Comparison of ENCODE assay signal across 9 cellular contexts in the genomic region with DNA sequence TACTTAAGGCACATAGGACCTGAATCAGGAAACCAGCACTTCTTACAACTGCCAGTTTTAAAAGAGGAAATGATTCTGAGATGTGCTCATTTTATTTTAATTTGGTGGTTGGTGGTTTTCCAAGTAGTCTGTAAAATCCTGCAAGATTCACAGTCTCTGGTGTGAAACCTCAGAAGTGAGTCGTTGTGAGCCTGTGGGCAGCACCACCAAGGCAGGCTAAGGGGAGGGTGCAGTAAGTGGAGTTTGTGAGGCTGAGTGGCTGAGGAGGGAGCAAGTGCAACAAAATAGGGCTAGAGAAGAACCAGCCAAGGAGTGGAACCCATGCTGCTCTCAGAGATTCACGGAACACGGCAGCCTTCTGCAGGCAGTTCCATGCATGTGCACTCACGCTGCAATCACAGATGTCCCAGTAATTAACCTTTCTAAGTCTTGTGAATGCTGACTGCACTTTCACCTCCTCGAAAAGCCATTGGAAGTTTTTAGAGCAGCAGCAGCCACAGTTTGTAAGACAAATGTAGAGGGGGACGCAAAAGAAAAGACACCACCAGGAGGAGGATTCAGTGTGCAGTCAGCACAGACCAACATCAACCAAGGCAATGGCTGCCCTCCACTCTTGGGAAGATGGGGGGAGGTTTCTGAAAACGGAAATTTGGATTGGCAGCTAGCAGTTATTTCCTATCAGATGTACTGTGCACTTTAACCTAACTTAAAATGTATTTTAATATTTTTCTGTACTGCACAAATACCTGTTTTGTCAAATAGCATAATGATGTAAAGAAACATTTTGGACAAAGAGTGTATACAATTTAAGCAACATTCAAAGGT. TPM values are rescaled to one million over a fixed set of nuclear protein-coding genes. Genes with fewer than 3 reads are reported as not detected.
DNase-seq lines count a peak whose midpoint lies in the region; ATAC-seq and TF ChIP-seq lines count a peak whose summit lies in the region.
"Had no signal": no experiment of that assay in that cellular context is flagged by ENCODE, and none has a peak within 500 bp of the region (broad histone marks: within the 10 kb centered on the region; RNA-seq: fewer than 3 reads in every experiment).

No MANE protein-coding gene starts in this region.

- no peaks in the 10 kb centered on the region for H3K9me3 ChIP-seq in OCI-LY7 (ENCODE audit: low read length)

- no TSS peak for BruUV-seq in OCI-LY7 (replicated peaks; lab: Mats Ljungman, UMichigan)

- POLR2A ChIA-PET in OCI-LY7 (lab: Charles Lee): interaction anchor here (0.6 to 1.6 kb wide), 6 partner anchors 9 to 693 kb away, joined by 3 to 5 read pairs (median 3); no protein-coding TSS in a partner anchor

- H3K27ac ChIP-seq in OCI-LY7 (ENCODE audit: low read depth, low read length, poor library complexity, severe bottlenecking): peak overlapping the region; percentile 57

- intact Hi-C loops in OCI-LY7 (cut with micrococcal nuclease; ENCODE audit: unreplicated experiment) (no loop called here), sciatic nerve (cut with DNase I) (no loop called here)

- no peak for TF ChIP-seq CTCF in OCI-LY7 (conservative IDR thresholded peaks at IDR 0.05; ENCODE audit: low read length)

- H2AFZ ChIP-seq in OCI-LY7 (ENCODE audit: low read length): no peak overlapping the region; the same call in 1 of the 2 replicates

- CTCF ChIA-PET in OCI-LY7 (lab: Charles Lee; ENCODE audit: unreplicated experiment): interaction anchor here (1.1 kb wide), 1 partner anchor 200 kb away, joined by 3 read pairs; no protein-coding TSS in a partner anchor

- peaks cover 57% of the 10 kb centered on the region for H3K36me3 ChIP-seq in OCI-LY7 (ENCODE audit: insufficient read depth, low read length)

- peaks cover 17% of the 10 kb centered on the region for H3K4me1 ChIP-seq in OCI-LY7 (ENCODE audit: insufficient read depth, low read length, poor library complexity, severe bottlenecking)

- H3K79me2 ChIP-seq in OCI-LY7 (ENCODE audit: insufficient read depth, low read depth, low read length): no peaks in the 10 kb centered on the region

- peak overlapping the region; percentile 50 for H3K4me2 ChIP-seq in OCI-LY7 (ENCODE audit: low read length)

- no peak overlapping the region for H3K4me3 ChIP-seq in OCI-LY7 (ENCODE audit: low read depth, low read length, poor library complexity, severe bottlenecking)

- H4K20me1 ChIP-seq in OCI-LY7 (ENCODE audit: insufficient read depth, low read length): no peaks in the 10 kb centered on the region

- ATAC-seq in GM18520 (IDR thresholded peaks at IDR 0.05; ENCODE audit: unreplicated experiment) (peak; percentile 93), HG02885 (IDR thresholded peaks at IDR 0.05; ENCODE audit: poor library complexity, unreplicated experiment) (peak; percentile 91), sciatic nerve (peak; percentile 84), esophagus mucosa (no peak)

- DNase-seq in OCI-LY7 (ENCODE audit: low spot score) (peak; percentile 65), sciatic nerve (ENCODE audit: low spot score) (no peak), RKO (ENCODE audit: low spot score) (no peak), NCI-H526 (lab: John Stamatoyannopoulos, UW) (no peak)
- peak; percentile 20 for DNase-seq in activated naive CD4-positive, alpha-beta T cell treated with anti-CD3 and anti-CD28 coated beads, Interleukin-2, amount 50 U/mL, for 16 hours
- DNase-seq: right cardiac atrium had no signal

- no peaks in the 10 kb centered on the region for H3K9me2 ChIP-seq in OCI-LY7 (ENCODE audit: insufficient read depth, low read length)

RNA-seq across cellular contexts. Expression of a gene that starts 44.9 kb away (rescaled TPM):
- total RNA-seq in OCI-LY7 (2014; rRNA removed; shearing (Covaris generic)): 30.2 and 48.0 TPM in 2 replicates
- total RNA-seq in OCI-LY7 (2022): 41.6 and 44.1 TPM in 2 replicates
- 105 TPM for total RNA-seq in sciatic nerve
- total RNA-seq in esophagus mucosa: 72.2 TPM

Comparison
In these comparisons a context has a peak if more than half of its experiments do, and no peak if none do; other contexts are left out.
1. DNase-seq: peak in OCI-LY7 (single experiment) and activated naive CD4-positive, alpha-beta T cell treated with anti-CD3 and anti-CD28 coated beads, Interleukin-2, amount 50 U/mL, for 16 hours (single experiment); none in sciatic nerve (single experiment), RKO (single experiment) and NCI-H526 (0 of 2).